Comparison of ENCODE assay signal across 16 cellular contexts in the genomic region with DNA sequence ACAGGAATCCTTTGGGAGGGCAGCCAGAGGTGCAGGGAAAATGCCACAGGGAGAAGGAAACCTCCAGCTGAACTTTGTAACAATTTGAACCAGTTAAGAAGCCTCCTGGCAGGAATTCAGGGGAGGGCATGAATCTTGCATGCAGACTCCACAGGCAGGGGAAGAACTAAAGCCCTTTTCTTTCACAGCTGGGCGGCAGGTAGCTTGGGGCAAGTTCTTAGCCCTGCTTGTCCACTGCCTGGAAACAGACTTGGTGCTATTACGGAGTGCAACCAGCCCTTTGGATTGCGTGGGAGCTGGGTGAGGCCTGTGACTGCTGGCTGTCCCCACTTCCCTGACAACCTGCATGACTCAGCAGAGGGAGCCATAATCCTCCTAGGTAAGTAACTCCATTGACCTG. TPM values are rescaled to one million over a fixed set of nuclear protein-coding genes. Genes with fewer than 3 reads are reported as not detected.
"Had no signal": no experiment of that assay in that cellular context is flagged by ENCODE, and none has a peak within 500 bp of the region (broad histone marks: within the 10 kb centered on the region; RNA-seq: fewer than 3 reads in every experiment).

No MANE protein-coding gene starts in this region.

- ATAC-seq: heart left ventricle, left ventricle myocardium superior had no signal

- DNase-seq: activated B cell treated with CpG ODN at 0.5 μM for 24 hours; activated CD4-positive, alpha-beta T cell treated with anti-CD3 and anti-CD28 coated beads, Interleukin-2, amount 10 ng/mL, durations not matched to agents 24 days and 14 days; activated naive CD4-positive, alpha-beta T cell treated with anti-CD3 and anti-CD28 coated beads for 36 hours; central memory CD4-positive, alpha-beta T cell; cortex of kidney; effector memory CD4-positive, alpha-beta T cell; heart left ventricle; kidney; left ventricle myocardium superior; ovary; retina; stimulated activated CD4-positive, alpha-beta T cell treated with anti-CD3 and anti-CD28 coated beads, Interleukin-15, amount 100 ng/mL, for 24 hours; stimulated activated CD4-positive, alpha-beta T cell treated with anti-CD3 and anti-CD28 coated beads, Interleukin-4, amount 100 ng/mL, for 24 hours had no signal

- H3K27me3 ChIP-seq: heart left ventricle, ovary had no signal

- H3K27ac ChIP-seq: heart left ventricle, ovary had no signal

- H3K4me3 Mint-ChIP-seq: activated B cell treated with CpG ODN at 0.5 μM for 24 hours; activated CD4-positive, alpha-beta T cell treated with anti-CD3 and anti-CD28 coated beads, Interleukin-2, amount 10 ng/mL, durations not matched to agents 24 days and 14 days; activated naive CD4-positive, alpha-beta T cell treated with anti-CD3 and anti-CD28 coated beads for 36 hours; neural crest cell; stimulated activated naive CD8-positive, alpha-beta T cell treated with anti-CD3 and anti-CD28 coated beads, Interleukin-15, Interleukin-2, amounts not matched to agents 100 ng/mL and 50 ng/mL, for 24 hours; T-helper 1 cell treated with Interleukin-12 subunit alpha and Interleukin-12 subunit beta and Interleukin-4 antibody, amounts not matched to agents 30 μg/mL and 1 μg/mL, for 36 hours had no signal

- H3K4me3 ChIP-seq: heart left ventricle, ovary had no signal

- H3K4me1 ChIP-seq: heart left ventricle had no signal

- H3K27me3 Mint-ChIP-seq: activated B cell treated with CpG ODN at 0.5 μM for 24 hours; activated CD4-positive, alpha-beta T cell treated with anti-CD3 and anti-CD28 coated beads, Interleukin-2, amount 10 ng/mL, durations not matched to agents 24 days and 14 days had no signal

- H3K36me3 ChIP-seq: heart left ventricle, ovary had no signal

- H3K9me3 Mint-ChIP-seq: activated CD4-positive, alpha-beta T cell treated with anti-CD3 and anti-CD28 coated beads, Interleukin-2, amount 10 ng/mL, durations not matched to agents 24 days and 14 days; stimulated activated naive CD8-positive, alpha-beta T cell treated with anti-CD3 and anti-CD28 coated beads, Interleukin-15, Interleukin-2, amounts not matched to agents 100 ng/mL and 50 ng/mL, for 24 hours; T-helper 1 cell treated with Interleukin-12 subunit alpha and Interleukin-12 subunit beta and Interleukin-4 antibody, amounts not matched to agents 30 μg/mL and 1 μg/mL, for 36 hours had no signal

- H3K4me1 Mint-ChIP-seq: activated B cell treated with CpG ODN at 0.5 μM for 24 hours; activated CD4-positive, alpha-beta T cell treated with anti-CD3 and anti-CD28 coated beads, Interleukin-2, amount 10 ng/mL, durations not matched to agents 24 days and 14 days had no signal

- H3K27ac Mint-ChIP-seq: activated B cell treated with CpG ODN at 0.5 μM for 24 hours; activated CD4-positive, alpha-beta T cell treated with anti-CD3 and anti-CD28 coated beads, Interleukin-2, amount 10 ng/mL, durations not matched to agents 24 days and 14 days; activated naive CD4-positive, alpha-beta T cell treated with anti-CD3 and anti-CD28 coated beads for 36 hours; stimulated activated naive CD8-positive, alpha-beta T cell treated with anti-CD3 and anti-CD28 coated beads, Interleukin-15, Interleukin-2, amounts not matched to agents 100 ng/mL and 50 ng/mL, for 24 hours; T-helper 1 cell treated with Interleukin-12 subunit alpha and Interleukin-12 subunit beta and Interleukin-4 antibody, amounts not matched to agents 30 μg/mL and 1 μg/mL, for 36 hours had no signal

RNA-seq across cellular contexts. Expression of a gene that starts 51.7 kb away (rescaled TPM):
- total RNA-seq: activated CD4-positive, alpha-beta T cell treated with anti-CD3 and anti-CD28 coated beads, Interleukin-2, amount 10 ng/mL, durations not matched to agents 24 days and 14 days; activated naive CD4-positive, alpha-beta T cell treated with anti-CD3 and anti-CD28 coated beads for 36 hours had no signal
